ENCODE assay signal across 1 cellular context in the genomic region with DNA sequence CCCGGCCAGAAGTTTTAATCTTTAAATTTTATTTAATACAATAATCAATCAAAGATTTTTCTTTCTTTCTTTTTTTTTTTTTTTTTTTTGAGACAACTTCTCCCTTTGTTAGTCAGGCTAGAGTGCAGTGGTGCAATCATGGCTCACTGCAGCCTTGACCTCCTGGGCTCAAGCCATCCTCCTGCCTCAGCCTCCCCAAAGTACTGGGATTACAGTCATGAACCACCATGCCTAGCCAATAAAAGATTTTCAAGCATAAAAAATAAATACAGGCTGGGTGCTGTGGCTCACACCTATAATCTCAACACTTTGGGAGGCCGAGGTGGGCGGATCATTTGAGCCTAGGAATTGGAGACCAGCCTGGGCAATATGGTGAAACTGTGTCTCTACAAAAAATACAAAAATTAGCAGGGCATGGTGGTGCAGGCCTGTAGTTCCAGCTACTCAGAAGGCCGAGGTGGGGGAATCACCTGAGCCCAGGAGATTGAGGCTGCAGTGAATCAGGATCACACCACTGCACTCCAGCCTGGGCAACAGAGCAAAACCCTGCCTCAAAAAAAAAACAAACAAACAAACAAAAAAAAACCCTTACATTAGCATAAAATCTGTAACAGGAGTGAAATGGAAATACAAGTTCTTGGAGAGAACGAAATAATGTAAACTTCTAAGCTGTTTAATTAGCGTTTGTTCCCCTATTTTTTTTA.
A peak's percentile ranks its signal among the peaks of the same experiment; 100 is the strongest.
TF ChIP-seq lines count a peak whose summit lies in the region.

No MANE protein-coding gene starts in this region.

TF ChIP-seq in HepG2, 621 proteins besides CTCF, POLR2A, EP300 and RAD21 (continues in another document):
- TF ChIP-seq TCF7 (IDR thresholded peaks at IDR 0.05; ENCODE audit: low read depth) (no peak), RARA (CRISPR knock-in tag; IDR thresholded peaks at IDR 0.05) (peak; percentile 38; the same call in 1 of the 2 replicates), ZNF749 (CRISPR knock-in tag; IDR thresholded peaks at IDR 0.05; ENCODE audit: borderline replicate concordance) (no peak), ZNF644 (CRISPR knock-in tag; IDR thresholded peaks at IDR 0.05; ENCODE audit: low read depth) (0 out of 2 replicates have a peak, but pooled peaks have one; percentile 11), NR2F6 (IDR thresholded peaks at IDR 0.05) (peak; percentile 70), NR2F6 (CRISPR knock-in tag; IDR thresholded peaks at IDR 0.05) (peak; percentile 85), PITX1 (CRISPR knock-in tag; IDR thresholded peaks at IDR 0.05) (peak; percentile 32; the same call in 1 of the 2 replicates), NR2F1 (CRISPR knock-in tag; IDR thresholded peaks at IDR 0.05) (peak; percentile 51 to 59; a peak in 2 of 4 replicates), ZFX (CRISPR knock-in tag; IDR thresholded peaks at IDR 0.05; ENCODE audit: low read depth) (0 out of 2 replicates have a peak, but pooled peaks have one; percentile 15), ZNF331 (CRISPR knock-in tag; IDR thresholded peaks at IDR 0.05) (no peak), PRPF4 (IDR thresholded peaks at IDR 0.05; ENCODE audit: low read depth, low read length, poor library complexity, severe bottlenecking) (no peak), MAFK (conservative IDR thresholded peaks at IDR 0.05 in 1 of 2, IDR thresholded peaks at IDR 0.05 in 1 of 2; ENCODE audit: low read length in 2 of 2) (peak; percentile 40 to 45; a peak in 2 of 4 replicates), ETV5 (CRISPR knock-in tag; IDR thresholded peaks at IDR 0.05; ENCODE audit: borderline replicate concordance) (no peak), PAWR (CRISPR knock-in tag; IDR thresholded peaks at IDR 0.05; ENCODE audit: borderline replicate concordance) (no peak), SPEN (CRISPR knock-in tag; IDR thresholded peaks at IDR 0.05; ENCODE audit: low read depth) (no peak), ZSCAN25 (CRISPR knock-in tag; IDR thresholded peaks at IDR 0.05) (0 out of 2 replicates have a peak, but pooled peaks have one; percentile 41), FOSL2 (CRISPR knock-in tag; IDR thresholded peaks at IDR 0.05) (0 out of 2 replicates have a peak, but pooled peaks have one; percentile 9), MAFF (IDR thresholded peaks at IDR 0.05; ENCODE audit: low read depth, low read length) (peak; percentile 43; the same call in 1 of the 2 replicates), ZNF329 (CRISPR knock-in tag; IDR thresholded peaks at IDR 0.05; ENCODE audit: low read depth) (no peak), CEBPG (CRISPR knock-in tag; IDR thresholded peaks at IDR 0.05) (peak; percentile 38; the same call in 1 of the 2 replicates), SOX13 (IDR thresholded peaks at IDR 0.05) (no peak), SOX13 (CRISPR knock-in tag; conservative IDR thresholded peaks at IDR 0.05 in 1 of 2, IDR thresholded peaks at IDR 0.05 in 1 of 2) (peak in 1 of 2 experiments; percentile 31; a peak in 1 of 4 replicates), ZNF33B (CRISPR knock-in tag; IDR thresholded peaks at IDR 0.05) (no peak), SRY (CRISPR knock-in tag; IDR thresholded peaks at IDR 0.05) (no peak), HNF4G (IDR thresholded peaks at IDR 0.05; ENCODE audit: borderline replicate concordance, low read depth, low read length) (no peak), HNF4G (CRISPR knock-in tag; IDR thresholded peaks at IDR 0.05; ENCODE audit: borderline replicate concordance, low read depth) (no peak), ZNF589 (CRISPR knock-in tag; conservative IDR thresholded peaks at IDR 0.05) (no peak)
- TF ChIP-seq, protein P1, sequence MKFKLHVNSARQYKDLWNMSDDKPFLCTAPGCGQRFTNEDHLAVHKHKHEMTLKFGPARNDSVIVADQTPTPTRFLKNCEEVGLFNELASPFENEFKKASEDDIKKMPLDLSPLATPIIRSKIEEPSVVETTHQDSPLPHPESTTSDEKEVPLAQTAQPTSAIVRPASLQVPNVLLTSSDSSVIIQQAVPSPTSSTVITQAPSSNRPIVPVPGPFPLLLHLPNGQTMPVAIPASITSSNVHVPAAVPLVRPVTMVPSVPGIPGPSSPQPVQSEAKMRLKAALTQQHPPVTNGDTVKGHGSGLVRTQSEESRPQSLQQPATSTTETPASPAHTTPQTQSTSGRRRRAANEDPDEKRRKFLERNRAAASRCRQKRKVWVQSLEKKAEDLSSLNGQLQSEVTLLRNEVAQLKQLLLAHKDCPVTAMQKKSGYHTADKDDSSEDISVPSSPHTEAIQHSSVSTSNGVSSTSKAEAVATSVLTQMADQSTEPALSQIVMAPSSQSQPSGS (CRISPR knock-in tag; IDR thresholded peaks at IDR 0.05) = no peak
- TF ChIP-seq, protein P2, sequence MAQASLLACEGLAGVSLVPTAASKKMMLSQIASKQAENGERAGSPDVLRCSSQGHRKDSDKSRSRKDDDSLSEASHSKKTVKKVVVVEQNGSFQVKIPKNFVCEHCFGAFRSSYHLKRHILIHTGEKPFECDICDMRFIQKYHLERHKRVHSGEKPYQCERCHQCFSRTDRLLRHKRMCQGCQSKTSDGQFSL (CRISPR knock-in tag; IDR thresholded peaks at IDR 0.05) = peak; percentile 17; the same call in 1 of the 2 replicates
- TF ChIP-seq, protein P3, sequence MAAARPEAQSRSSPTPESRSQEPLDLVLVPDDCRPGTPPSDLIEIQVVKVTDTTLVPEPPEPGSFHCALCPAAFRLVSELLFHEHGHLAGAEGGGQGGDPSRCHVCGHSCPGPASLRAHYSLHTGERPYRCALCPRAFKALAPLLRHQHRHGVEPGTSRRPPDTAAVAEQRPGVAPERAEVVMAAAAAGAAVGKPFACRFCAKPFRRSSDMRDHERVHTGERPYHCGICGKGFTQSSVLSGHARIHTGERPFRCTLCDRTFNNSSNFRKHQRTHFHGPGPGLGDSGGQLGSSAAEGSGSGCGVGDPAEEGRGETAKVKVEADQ (CRISPR knock-in tag; IDR thresholded peaks at IDR 0.05; ENCODE audit: borderline replicate concordance) = 0 out of 2 replicates have a peak, but pooled peaks have one; percentile 59
- TF ChIP-seq, protein P4, sequence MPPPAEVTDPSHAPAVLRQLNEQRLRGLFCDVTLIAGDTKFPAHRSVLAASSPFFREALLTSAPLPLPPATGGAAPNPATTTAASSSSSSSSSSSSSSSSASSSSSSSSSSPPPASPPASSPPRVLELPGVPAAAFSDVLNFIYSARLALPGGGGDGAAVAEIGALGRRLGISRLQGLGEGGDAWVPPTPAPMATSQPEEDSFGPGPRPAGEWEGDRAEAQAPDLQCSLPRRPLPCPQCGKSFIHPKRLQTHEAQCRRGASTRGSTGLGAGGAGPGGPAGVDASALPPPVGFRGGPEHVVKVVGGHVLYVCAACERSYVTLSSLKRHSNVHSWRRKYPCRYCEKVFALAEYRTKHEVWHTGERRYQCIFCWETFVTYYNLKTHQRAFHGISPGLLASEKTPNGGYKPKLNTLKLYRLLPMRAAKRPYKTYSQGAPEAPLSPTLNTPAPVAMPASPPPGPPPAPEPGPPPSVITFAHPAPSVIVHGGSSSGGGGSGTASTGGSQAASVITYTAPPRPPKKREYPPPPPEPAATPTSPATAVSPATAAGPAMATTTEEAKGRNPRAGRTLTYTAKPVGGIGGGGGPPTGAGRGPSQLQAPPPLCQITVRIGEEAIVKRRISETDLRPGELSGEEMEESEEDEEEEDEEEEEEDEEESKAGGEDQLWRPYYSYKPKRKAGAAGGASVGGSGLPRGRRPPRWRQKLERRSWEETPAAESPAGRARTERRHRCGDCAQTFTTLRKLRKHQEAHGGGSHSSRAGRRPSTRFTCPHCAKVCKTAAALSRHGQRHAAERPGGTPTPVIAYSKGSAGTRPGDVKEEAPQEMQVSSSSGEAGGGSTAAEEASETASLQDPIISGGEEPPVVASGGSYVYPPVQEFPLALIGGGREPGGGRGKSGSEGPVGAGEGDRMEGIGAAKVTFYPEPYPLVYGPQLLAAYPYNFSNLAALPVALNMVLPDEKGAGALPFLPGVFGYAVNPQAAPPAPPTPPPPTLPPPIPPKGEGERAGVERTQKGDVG (CRISPR knock-in tag; IDR thresholded peaks at IDR 0.05; ENCODE audit: borderline replicate concordance) = no peak
- TF ChIP-seq, protein P5, sequence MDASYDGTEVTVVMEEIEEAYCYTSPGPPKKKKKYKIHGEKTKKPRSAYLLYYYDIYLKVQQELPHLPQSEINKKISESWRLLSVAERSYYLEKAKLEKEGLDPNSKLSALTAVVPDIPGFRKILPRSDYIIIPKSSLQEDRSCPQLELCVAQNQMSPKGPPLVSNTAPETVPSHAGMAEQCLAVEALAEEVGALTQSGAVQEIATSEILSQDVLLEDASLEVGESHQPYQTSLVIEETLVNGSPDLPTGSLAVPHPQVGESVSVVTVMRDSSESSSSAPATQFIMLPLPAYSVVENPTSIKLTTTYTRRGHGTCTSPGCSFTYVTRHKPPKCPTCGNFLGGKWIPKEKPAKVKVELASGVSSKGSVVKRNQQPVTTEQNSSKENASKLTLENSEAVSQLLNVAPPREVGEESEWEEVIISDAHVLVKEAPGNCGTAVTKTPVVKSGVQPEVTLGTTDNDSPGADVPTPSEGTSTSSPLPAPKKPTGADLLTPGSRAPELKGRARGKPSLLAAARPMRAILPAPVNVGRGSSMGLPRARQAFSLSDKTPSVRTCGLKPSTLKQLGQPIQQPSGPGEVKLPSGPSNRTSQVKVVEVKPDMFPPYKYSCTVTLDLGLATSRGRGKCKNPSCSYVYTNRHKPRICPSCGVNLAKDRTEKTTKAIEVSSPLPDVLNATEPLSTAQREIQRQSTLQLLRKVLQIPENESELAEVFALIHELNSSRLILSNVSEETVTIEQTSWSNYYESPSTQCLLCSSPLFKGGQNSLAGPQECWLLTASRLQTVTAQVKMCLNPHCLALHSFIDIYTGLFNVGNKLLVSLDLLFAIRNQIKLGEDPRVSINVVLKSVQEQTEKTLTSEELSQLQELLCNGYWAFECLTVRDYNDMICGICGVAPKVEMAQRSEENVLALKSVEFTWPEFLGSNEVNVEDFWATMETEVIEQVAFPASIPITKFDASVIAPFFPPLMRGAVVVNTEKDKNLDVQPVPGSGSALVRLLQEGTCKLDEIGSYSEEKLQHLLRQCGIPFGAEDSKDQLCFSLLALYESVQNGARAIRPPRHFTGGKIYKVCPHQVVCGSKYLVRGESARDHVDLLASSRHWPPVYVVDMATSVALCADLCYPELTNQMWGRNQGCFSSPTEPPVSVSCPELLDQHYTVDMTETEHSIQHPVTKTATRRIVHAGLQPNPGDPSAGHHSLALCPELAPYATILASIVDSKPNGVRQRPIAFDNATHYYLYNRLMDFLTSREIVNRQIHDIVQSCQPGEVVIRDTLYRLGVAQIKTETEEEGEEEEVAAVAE (CRISPR knock-in tag; IDR thresholded peaks at IDR 0.05; ENCODE audit: borderline replicate concordance) = no peak
- TF ChIP-seq, protein P6, sequence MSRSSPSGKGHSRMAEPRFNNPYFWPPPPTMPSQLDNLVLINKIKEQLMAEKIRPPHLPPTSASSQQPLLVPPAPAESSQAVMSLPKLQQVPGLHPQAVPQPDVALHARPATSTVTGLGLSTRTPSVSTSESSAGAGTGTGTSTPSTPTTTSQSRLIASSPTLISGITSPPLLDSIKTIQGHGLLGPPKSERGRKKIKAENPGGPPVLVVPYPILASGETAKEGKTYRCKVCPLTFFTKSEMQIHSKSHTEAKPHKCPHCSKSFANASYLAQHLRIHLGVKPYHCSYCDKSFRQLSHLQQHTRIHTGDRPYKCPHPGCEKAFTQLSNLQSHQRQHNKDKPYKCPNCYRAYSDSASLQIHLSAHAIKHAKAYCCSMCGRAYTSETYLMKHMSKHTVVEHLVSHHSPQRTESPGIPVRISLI (CRISPR knock-in tag; IDR thresholded peaks at IDR 0.05; ENCODE audit: borderline replicate concordance) = peak; percentile 31; the same call in 1 of the 2 replicates
- TF ChIP-seq, protein P7, sequence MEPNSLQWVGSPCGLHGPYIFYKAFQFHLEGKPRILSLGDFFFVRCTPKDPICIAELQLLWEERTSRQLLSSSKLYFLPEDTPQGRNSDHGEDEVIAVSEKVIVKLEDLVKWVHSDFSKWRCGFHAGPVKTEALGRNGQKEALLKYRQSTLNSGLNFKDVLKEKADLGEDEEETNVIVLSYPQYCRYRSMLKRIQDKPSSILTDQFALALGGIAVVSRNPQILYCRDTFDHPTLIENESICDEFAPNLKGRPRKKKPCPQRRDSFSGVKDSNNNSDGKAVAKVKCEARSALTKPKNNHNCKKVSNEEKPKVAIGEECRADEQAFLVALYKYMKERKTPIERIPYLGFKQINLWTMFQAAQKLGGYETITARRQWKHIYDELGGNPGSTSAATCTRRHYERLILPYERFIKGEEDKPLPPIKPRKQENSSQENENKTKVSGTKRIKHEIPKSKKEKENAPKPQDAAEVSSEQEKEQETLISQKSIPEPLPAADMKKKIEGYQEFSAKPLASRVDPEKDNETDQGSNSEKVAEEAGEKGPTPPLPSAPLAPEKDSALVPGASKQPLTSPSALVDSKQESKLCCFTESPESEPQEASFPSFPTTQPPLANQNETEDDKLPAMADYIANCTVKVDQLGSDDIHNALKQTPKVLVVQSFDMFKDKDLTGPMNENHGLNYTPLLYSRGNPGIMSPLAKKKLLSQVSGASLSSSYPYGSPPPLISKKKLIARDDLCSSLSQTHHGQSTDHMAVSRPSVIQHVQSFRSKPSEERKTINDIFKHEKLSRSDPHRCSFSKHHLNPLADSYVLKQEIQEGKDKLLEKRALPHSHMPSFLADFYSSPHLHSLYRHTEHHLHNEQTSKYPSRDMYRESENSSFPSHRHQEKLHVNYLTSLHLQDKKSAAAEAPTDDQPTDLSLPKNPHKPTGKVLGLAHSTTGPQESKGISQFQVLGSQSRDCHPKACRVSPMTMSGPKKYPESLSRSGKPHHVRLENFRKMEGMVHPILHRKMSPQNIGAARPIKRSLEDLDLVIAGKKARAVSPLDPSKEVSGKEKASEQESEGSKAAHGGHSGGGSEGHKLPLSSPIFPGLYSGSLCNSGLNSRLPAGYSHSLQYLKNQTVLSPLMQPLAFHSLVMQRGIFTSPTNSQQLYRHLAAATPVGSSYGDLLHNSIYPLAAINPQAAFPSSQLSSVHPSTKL (CRISPR knock-in tag; IDR thresholded peaks at IDR 0.05) = peak; percentile 46; the same call in 1 of the 2 replicates
- TF ChIP-seq, protein P8, sequence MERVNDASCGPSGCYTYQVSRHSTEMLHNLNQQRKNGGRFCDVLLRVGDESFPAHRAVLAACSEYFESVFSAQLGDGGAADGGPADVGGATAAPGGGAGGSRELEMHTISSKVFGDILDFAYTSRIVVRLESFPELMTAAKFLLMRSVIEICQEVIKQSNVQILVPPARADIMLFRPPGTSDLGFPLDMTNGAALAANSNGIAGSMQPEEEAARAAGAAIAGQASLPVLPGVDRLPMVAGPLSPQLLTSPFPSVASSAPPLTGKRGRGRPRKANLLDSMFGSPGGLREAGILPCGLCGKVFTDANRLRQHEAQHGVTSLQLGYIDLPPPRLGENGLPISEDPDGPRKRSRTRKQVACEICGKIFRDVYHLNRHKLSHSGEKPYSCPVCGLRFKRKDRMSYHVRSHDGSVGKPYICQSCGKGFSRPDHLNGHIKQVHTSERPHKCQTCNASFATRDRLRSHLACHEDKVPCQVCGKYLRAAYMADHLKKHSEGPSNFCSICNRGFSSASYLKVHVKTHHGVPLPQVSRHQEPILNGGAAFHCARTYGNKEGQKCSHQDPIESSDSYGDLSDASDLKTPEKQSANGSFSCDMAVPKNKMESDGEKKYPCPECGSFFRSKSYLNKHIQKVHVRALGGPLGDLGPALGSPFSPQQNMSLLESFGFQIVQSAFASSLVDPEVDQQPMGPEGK (CRISPR knock-in tag; IDR thresholded peaks at IDR 0.05) = peak; percentile 62
